11 cellular contexts compared by ENCODE assay signal in the genomic region with DNA sequence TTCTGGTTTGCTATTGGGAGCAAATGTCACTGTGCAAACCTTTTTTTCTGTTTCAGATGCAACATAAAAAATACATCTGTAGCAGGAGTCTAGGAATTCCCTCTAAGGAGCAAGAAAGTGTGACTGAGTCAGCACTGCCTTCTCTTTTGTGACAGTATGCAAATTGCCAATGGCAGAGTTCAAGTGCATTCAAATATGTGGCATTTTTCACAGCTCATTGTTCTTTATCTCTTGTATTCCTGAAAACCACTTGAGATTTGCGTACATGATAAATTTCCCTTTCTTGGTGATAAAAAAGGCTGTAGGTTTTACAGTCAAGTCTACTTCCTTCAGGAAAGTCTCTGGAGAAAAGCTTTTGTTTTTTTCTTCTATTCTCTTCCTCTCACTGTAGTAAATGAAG.
"Had no signal": no experiment of that assay in that cellular context is flagged by ENCODE, and none has a peak within 500 bp of the region (broad histone marks: within the 10 kb centered on the region; RNA-seq: fewer than 3 reads in every experiment).

No MANE protein-coding gene starts in this region.

- FAIRE-seq: islet of Langerhans had no signal

- H3K9me3 ChIP-seq: esophagus muscularis mucosa, sigmoid colon had no signal

- DNase-seq: activated CD4-positive, alpha-beta T cell treated with anti-CD3 and anti-CD28 coated beads, Interleukin-2, amount 50 U/mL, for 1 hour; activated effector memory CD4-positive, alpha-beta T cell treated with Interleukin-2 at 50 U/mL for 16 hours; sigmoid colon; stimulated activated CD4-positive, alpha-beta T cell treated with anti-CD3 and anti-CD28 coated beads, Interleukin-2, amount 100 ng/mL, for 48 hours; stimulated activated naive CD4-positive, alpha-beta T cell treated with Interleukin-2 at 50 U/mL for 16 hours had no signal

- H3K27ac ChIP-seq: breast epithelium, esophagus muscularis mucosa, sigmoid colon had no signal

- H3K4me1 ChIP-seq: breast epithelium had no signal

- H3K4me3 Mint-ChIP-seq: activated naive CD4-positive, alpha-beta T cell treated with anti-CD3 and anti-CD28 coated beads, Interleukin-2, amount 50 U/mL, for 24 hours had no signal

- H3K9me3 Mint-ChIP-seq: activated naive CD4-positive, alpha-beta T cell treated with anti-CD3 and anti-CD28 coated beads, Interleukin-2, amount 50 U/mL, for 24 hours had no signal

- H3K27me3 ChIP-seq: breast epithelium, esophagus muscularis mucosa, sigmoid colon had no signal

- H3K36me3 ChIP-seq: breast epithelium, esophagus muscularis mucosa, sigmoid colon had no signal

- H3K4me3 ChIP-seq: breast epithelium, esophagus muscularis mucosa, sigmoid colon had no signal

- H3K4me1 Mint-ChIP-seq: activated naive CD4-positive, alpha-beta T cell treated with anti-CD3 and anti-CD28 coated beads, Interleukin-2, amount 50 U/mL, for 24 hours had no signal

- ATAC-seq: SK-N-SH treated with all-trans-retinoic acid at 6 μM for 48 hours had no signal

- H3K27me3 Mint-ChIP-seq: activated naive CD4-positive, alpha-beta T cell treated with anti-CD3 and anti-CD28 coated beads, Interleukin-2, amount 50 U/mL, for 24 hours; progenitor cell of endocrine pancreas had no signal

- H3K27ac Mint-ChIP-seq: activated naive CD4-positive, alpha-beta T cell treated with anti-CD3 and anti-CD28 coated beads, Interleukin-2, amount 50 U/mL, for 24 hours; progenitor cell of endocrine pancreas had no signal
